ENCODE assay signal across 8 cellular contexts in the genomic region with DNA sequence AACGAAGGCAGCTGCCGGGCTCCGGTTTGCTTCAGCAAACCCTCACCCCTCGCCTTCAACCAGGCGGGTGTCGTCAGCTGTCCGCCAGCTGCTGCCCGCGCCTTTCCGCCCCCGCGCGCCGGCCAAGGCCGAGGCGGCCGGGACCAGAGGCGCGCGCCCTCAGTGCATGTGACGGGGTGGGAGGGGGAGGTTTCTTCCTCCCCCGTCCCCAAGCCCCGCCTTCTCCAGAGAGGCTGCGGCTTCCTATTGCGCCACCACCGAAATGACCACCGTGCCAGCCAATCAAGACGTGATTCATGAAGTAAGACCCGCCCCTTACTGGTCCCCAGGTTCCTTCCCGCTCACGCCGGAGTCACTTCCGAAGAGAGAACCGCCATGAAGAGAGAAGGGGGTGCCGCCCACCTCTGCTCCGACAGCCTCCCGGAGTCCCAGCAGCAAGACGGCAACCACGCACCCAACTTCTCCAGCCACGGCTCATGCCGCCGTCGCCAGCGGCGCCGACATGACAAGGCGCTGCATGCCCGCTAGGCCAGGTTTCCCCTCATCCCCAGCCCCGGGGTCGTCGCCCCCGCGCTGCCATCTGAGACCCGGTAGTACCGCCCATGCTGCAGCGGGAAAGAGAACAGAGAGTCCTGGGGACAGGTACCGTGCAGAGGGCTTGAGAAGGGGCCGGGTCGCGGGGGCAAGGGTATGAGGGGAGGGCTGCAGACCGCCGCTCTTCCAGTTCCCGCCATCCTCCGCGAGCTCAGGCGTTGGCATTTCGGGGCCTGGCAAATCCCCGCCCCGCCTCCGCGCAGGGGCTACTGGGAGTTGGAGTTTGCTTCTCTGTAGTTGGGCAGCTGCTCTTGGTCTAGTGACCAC.
DNase-seq lines count a peak whose midpoint lies in the region; ATAC-seq, FAIRE-seq and TF ChIP-seq lines count a peak whose summit lies in the region.

A gene with protein sequence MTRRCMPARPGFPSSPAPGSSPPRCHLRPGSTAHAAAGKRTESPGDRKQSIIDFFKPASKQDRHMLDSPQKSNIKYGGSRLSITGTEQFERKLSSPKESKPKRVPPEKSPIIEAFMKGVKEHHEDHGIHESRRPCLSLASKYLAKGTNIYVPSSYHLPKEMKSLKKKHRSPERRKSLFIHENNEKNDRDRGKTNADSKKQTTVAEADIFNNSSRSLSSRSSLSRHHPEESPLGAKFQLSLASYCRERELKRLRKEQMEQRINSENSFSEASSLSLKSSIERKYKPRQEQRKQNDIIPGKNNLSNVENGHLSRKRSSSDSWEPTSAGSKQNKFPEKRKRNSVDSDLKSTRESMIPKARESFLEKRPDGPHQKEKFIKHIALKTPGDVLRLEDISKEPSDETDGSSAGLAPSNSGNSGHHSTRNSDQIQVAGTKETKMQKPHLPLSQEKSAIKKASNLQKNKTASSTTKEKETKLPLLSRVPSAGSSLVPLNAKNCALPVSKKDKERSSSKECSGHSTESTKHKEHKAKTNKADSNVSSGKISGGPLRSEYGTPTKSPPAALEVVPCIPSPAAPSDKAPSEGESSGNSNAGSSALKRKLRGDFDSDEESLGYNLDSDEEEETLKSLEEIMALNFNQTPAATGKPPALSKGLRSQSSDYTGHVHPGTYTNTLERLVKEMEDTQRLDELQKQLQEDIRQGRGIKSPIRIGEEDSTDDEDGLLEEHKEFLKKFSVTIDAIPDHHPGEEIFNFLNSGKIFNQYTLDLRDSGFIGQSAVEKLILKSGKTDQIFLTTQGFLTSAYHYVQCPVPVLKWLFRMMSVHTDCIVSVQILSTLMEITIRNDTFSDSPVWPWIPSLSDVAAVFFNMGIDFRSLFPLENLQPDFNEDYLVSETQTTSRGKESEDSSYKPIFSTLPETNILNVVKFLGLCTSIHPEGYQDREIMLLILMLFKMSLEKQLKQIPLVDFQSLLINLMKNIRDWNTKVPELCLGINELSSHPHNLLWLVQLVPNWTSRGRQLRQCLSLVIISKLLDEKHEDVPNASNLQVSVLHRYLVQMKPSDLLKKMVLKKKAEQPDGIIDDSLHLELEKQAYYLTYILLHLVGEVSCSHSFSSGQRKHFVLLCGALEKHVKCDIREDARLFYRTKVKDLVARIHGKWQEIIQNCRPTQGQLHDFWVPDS (plus strand): TSS at position 355 of the 861 bp plus-strand sequence. CDS start 148 bp downstream, at position 503.

- TF ChIP-seq CTCF in AG09319 (IDR thresholded peaks at IDR 0.05; ENCODE audit: low read depth, low read length) = no peak

- FAIRE-seq in islet of Langerhans (lab: Jason Lieb, UNC) = peak; percentile 80

- ATAC-seq in GM19035 (IDR thresholded peaks at IDR 0.05; ENCODE audit: unreplicated experiment) (peak; percentile 94), HG03354 (IDR thresholded peaks at IDR 0.05; ENCODE audit: poor library complexity, severe bottlenecking, unreplicated experiment) (peak; percentile 93)
- peak; percentile 96 for ATAC-seq in activated CD4-positive, CD25-positive, alpha-beta regulatory T cell treated with anti-CD3 and anti-CD28 coated beads, Interleukin-2, amount 50 U/mL, for 24 hours

- peak; percentile 95 for DNase-seq in AG09319 (ENCODE audit: extremely low read depth, low read depth)
- peak; percentile 83 for DNase-seq in NCI-H446 treated with DMSO at 0.1 percent for 48 hours (lab: John Stamatoyannopoulos, UW)
- peak; percentile 99 for DNase-seq in cerebellar cortex (ENCODE audit: low spot score)
- DNase-seq in stimulated activated CD4-positive, alpha-beta T cell treated with anti-CD3 and anti-CD28 coated beads, Interleukin-12 subunit alpha, Interleukin-12 subunit beta, amount 100 ng/mL, for 4 hours = peak; percentile 87

Comparison
In these comparisons a context has a peak if more than half of its experiments do, and no peak if none do; other contexts are left out.
1. Peak in every context shown above with its lines: DNase-seq and ATAC-seq.